Comparison of ENCODE assay signal across 8 cellular contexts in the genomic region with DNA sequence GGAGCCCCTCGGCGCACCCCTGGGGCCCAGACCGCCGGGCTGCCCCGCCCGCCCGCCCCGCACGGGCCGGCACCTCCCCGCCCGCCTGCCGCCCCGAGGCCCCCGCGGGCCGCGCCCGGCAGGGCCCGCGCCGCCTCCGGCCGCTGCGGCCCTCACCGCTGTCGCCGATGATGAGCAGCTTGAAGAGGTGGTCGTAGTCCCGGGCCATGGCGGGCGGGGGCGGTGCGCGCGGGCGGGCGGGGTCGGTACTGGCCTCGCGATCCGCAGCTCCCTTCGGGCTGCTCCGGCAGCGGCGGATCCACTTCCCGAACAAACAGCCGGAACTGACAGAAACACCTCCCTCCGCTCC. TPM values are rescaled to one million over a fixed set of nuclear protein-coding genes. Genes with fewer than 3 reads are reported as not detected.
DNase-seq lines count a peak whose midpoint lies in the region; ATAC-seq, FAIRE-seq and TF ChIP-seq lines count a peak whose summit lies in the region.

A gene (minus strand): TSS at position 311 of the 349 bp plus-strand sequence. CDS start 103 bp downstream, at position 208.

- no peak for TF ChIP-seq EP300 in sigmoid colon (IDR thresholded peaks at IDR 0.05)

- peak within 1 kb of the TSS; percentile 97 to 98 (median 97) for H3K27ac ChIP-seq in sigmoid colon

- ATAC-seq in activated T-helper 17 cell treated with anti-CD3 and anti-CD28 coated beads, Interleukin-2, amount 50 U/mL, for 72 hours (replicated peaks), result no peak
- no peak for ATAC-seq in left ventricle myocardium superior
- ATAC-seq in GM21786 (IDR thresholded peaks at IDR 0.05; ENCODE audit: unreplicated experiment), result no peak

- H3K9me3 ChIP-seq in sigmoid colon, result no peaks in the 10 kb centered on the region

- H3K9me3 Mint-ChIP-seq in activated T-cell treated with anti-CD3 and anti-CD28 coated beads, Interleukin-2, amount 50 U/mL, for 24 hours, result no peaks in the 10 kb centered on the region
- no peaks in the 10 kb centered on the region for H3K9me3 Mint-ChIP-seq in activated T-helper 17 cell treated with anti-CD3 and anti-CD28 coated beads, Interleukin-2, amount 50 U/mL, for 72 hours

- peak within 1 kb of the TSS; percentile 78 to 95 (median 80) for H3K4me3 ChIP-seq in sigmoid colon

- intact Hi-C loops in left ventricle myocardium superior (cut with micrococcal nuclease) (no loop called here), sigmoid colon (cut with DNase I) (loop anchor here (2.0 to 5.0 kb wide), 2 partner anchors 30 to 86 kb away; a partner anchor contains a TSS)

- H3K27ac Mint-ChIP-seq in activated T-cell treated with anti-CD3 and anti-CD28 coated beads, Interleukin-2, amount 50 U/mL, for 24 hours, result peak within 1 kb of the TSS; percentile 98
- H3K27ac Mint-ChIP-seq in activated T-helper 17 cell treated with anti-CD3 and anti-CD28 coated beads, Interleukin-2, amount 50 U/mL, for 72 hours, result peak within 1 kb of the TSS; percentile 91

- no peak for TF ChIP-seq CTCF in sigmoid colon (IDR thresholded peaks at IDR 0.05)

- peaks cover 63% of the 10 kb centered on the region for H3K36me3 Mint-ChIP-seq in activated T-cell treated with anti-CD3 and anti-CD28 coated beads, Interleukin-2, amount 50 U/mL, for 24 hours (ENCODE audit: low read depth)
- peaks cover 69% of the 10 kb centered on the region for H3K36me3 Mint-ChIP-seq in activated T-helper 17 cell treated with anti-CD3 and anti-CD28 coated beads, Interleukin-2, amount 50 U/mL, for 72 hours (ENCODE audit: low read depth)

- peak within 1 kb of the TSS; percentile 99 for H3K4me3 Mint-ChIP-seq in activated T-cell treated with anti-CD3 and anti-CD28 coated beads, Interleukin-2, amount 50 U/mL, for 24 hours
- peak within 1 kb of the TSS; percentile 75 for H3K4me3 Mint-ChIP-seq in activated T-helper 17 cell treated with anti-CD3 and anti-CD28 coated beads, Interleukin-2, amount 50 U/mL, for 72 hours

- H3K4me1 Mint-ChIP-seq in activated T-cell treated with anti-CD3 and anti-CD28 coated beads, Interleukin-2, amount 50 U/mL, for 24 hours (ENCODE audit: low read depth), result peaks cover 80% of the 10 kb centered on the region
- peaks cover 63% of the 10 kb centered on the region for H3K4me1 Mint-ChIP-seq in activated T-helper 17 cell treated with anti-CD3 and anti-CD28 coated beads, Interleukin-2, amount 50 U/mL, for 72 hours

- H3K27me3 ChIP-seq in sigmoid colon, result no peaks in the 10 kb centered on the region

- FAIRE-seq in H54 (lab: Jason Lieb, UNC), result no peak

- TF ChIP-seq POLR2A in sigmoid colon (IDR thresholded peaks at IDR 0.05), result no peak
- no peak for TF ChIP-seq POLR2A in H54 (IDR thresholded peaks at IDR 0.05; ENCODE audit: low read depth, low read length)

- no peak for DNase-seq in activated T-cell treated with anti-CD3 and anti-CD28 coated beads, Interleukin-2, amount 50 U/mL, for 24 hours
- no peak for DNase-seq in activated T-cell treated with anti-CD3 and anti-CD28 coated beads, Interleukin-2, amount 50 U/mL, for 48 hours
- DNase-seq in left ventricle myocardium superior (no peak), sigmoid colon (no peak), H54 (ENCODE audit: insufficient read length, low spot score) (no peak), NCI-H226 (no peak)

- H3K4me1 ChIP-seq in sigmoid colon, result peaks cover 0 to 71% (median 43%) of the 10 kb centered on the region in 4 donors

- 0 to 1% methylated on average over 49 of the region's 49 CpGs for WGBS in sigmoid colon, 2 donors

- H3K36me3 ChIP-seq in sigmoid colon, result no peaks in the 10 kb centered on the region

- no peaks in the 10 kb centered on the region for H3K27me3 Mint-ChIP-seq in activated T-cell treated with anti-CD3 and anti-CD28 coated beads, Interleukin-2, amount 50 U/mL, for 24 hours
- no peaks in the 10 kb centered on the region for H3K27me3 Mint-ChIP-seq in activated T-helper 17 cell treated with anti-CD3 and anti-CD28 coated beads, Interleukin-2, amount 50 U/mL, for 72 hours

RNA-seq across cellular contexts. Expression of the gene that starts here (rescaled TPM):
- total RNA-seq in activated T-helper 17 cell treated with anti-CD3 and anti-CD28 coated beads, Interleukin-2, amount 50 U/mL, for 72 hours, result 10 to 100 TPM; 43.8 to 76.4 TPM
- 24.0 TPM for total RNA-seq in left ventricle myocardium superior
- total RNA-seq in sigmoid colon, result 10 to 100 TPM; 17.5 to 25.4 (median 22.3) TPM
- polyA plus RNA-seq in sigmoid colon, result 10 to 100 TPM; 24.6 to 43.0 (median 33.5) TPM
